27 cellular contexts compared by ENCODE assay signal in the genomic region with DNA sequence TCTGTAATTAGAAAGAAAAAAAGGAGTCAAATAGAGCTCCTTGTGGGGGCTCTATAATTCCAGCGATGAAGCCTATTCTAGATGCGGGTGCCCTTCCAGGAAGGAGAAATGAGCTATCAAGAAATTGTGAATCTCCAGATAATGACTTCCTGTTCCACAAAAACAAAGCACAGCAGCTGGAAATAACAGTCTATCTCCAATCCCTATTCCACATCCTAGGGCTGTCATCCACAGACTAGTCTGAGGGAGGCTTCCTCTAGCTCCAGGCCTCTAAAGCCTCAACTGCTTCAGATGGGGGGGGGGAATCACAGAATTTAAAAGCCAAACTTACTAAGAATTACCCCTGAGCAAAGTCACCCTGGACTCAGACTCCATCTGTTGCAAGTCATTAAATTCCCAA.
"Had no signal": no experiment of that assay in that cellular context is flagged by ENCODE, and none has a peak within 500 bp of the region (broad histone marks: within the 10 kb centered on the region; RNA-seq: fewer than 3 reads in every experiment).

No MANE protein-coding gene starts in this region.

- H3K36me3 ChIP-seq: heart right ventricle, left lung, spleen, suprapubic skin, tibial artery had no signal

- H3K4me1 ChIP-seq: parathyroid adenoma, tibial artery had no signal

- ATAC-seq: activated T-cell treated with anti-CD3 and anti-CD28 coated beads, Interleukin-2, amount 50 U/mL, for 4 hours; activated T-helper 17 cell treated with anti-CD3 and anti-CD28 coated beads, Interleukin-2, amount 50 U/mL, for 72 hours; esophagus mucosa; heart right ventricle; left lung; naive thymus-derived CD8-positive, alpha-beta T cell; right cardiac atrium; WTC11 had no signal

- H3K27ac ChIP-seq: left lung, parathyroid adenoma, suprapubic skin, tibial artery had no signal

- DNase-seq: activated CD4-positive, alpha-beta memory T cell treated with anti-CD3 and anti-CD28 coated beads, Interleukin-2, amount 10 ng/mL, durations not matched to agents 7 days and 5 days; activated CD4-positive, alpha-beta T cell treated with anti-CD3 and anti-CD28 coated beads for 1 hour; activated CD4-positive, alpha-beta T cell treated with anti-CD3 and anti-CD28 coated beads, Interleukin-2, amount 10 ng/mL, durations not matched to agents 7 days and 5 days; activated CD8-positive, alpha-beta memory T cell treated with anti-CD3 and anti-CD28 coated beads, Interleukin-2, amount 50 U/mL, for 48 hours; activated gamma-delta T cell treated with Interleukin-2 at 50 U/mL for 16 hours; activated naive CD4-positive, alpha-beta T cell treated with anti-CD3 and anti-CD28 coated beads, Interleukin-2, amount 50 U/mL, for 16 hours; activated T-cell treated with anti-CD3 and anti-CD28 coated beads, Interleukin-2, amount 50 U/mL, for 4 hours; amniotic stem cell; central memory CD4-positive, alpha-beta T cell; foreskin fibroblast; heart right ventricle; kidney glomerular epithelial cell; left lung; naive thymus-derived CD8-positive, alpha-beta T cell; nucleus accumbens; right cardiac atrium; spleen; stimulated activated naive CD4-positive, alpha-beta T cell; T-helper 9 cell; tibial artery had no signal

- H3K9me3 ChIP-seq: heart right ventricle, left lung, spleen, suprapubic skin, tibial artery had no signal

- H3K9me3 Mint-ChIP-seq: activated CD4-positive, alpha-beta memory T cell treated with anti-CD3 and anti-CD28 coated beads, Interleukin-2, amount 10 ng/mL, durations not matched to agents 7 days and 5 days; activated CD4-positive, alpha-beta T cell treated with anti-CD3 and anti-CD28 coated beads, Interleukin-2, amount 10 ng/mL, durations not matched to agents 7 days and 5 days; activated T-cell treated with anti-CD3 and anti-CD28 coated beads, Interleukin-2, amount 50 U/mL, for 4 hours; activated T-helper 17 cell treated with anti-CD3 and anti-CD28 coated beads, Interleukin-2, amount 50 U/mL, for 72 hours had no signal

- H3K4me3 Mint-ChIP-seq: activated CD4-positive, alpha-beta memory T cell treated with anti-CD3 and anti-CD28 coated beads, Interleukin-2, amount 10 ng/mL, durations not matched to agents 7 days and 5 days; activated CD4-positive, alpha-beta T cell treated with anti-CD3 and anti-CD28 coated beads, Interleukin-2, amount 10 ng/mL, durations not matched to agents 7 days and 5 days; activated T-cell treated with anti-CD3 and anti-CD28 coated beads, Interleukin-2, amount 50 U/mL, for 4 hours; activated T-helper 17 cell treated with anti-CD3 and anti-CD28 coated beads, Interleukin-2, amount 50 U/mL, for 72 hours; naive thymus-derived CD8-positive, alpha-beta T cell; neural crest cell; WTC11 had no signal

- H3K9ac ChIP-seq: parathyroid adenoma had no signal

- H3K36me3 Mint-ChIP-seq: naive thymus-derived CD8-positive, alpha-beta T cell had no signal

- H2AFZ ChIP-seq: parathyroid adenoma had no signal

- H3K27me3 Mint-ChIP-seq: activated CD4-positive, alpha-beta memory T cell treated with anti-CD3 and anti-CD28 coated beads, Interleukin-2, amount 10 ng/mL, durations not matched to agents 7 days and 5 days; activated CD4-positive, alpha-beta T cell treated with anti-CD3 and anti-CD28 coated beads, Interleukin-2, amount 10 ng/mL, durations not matched to agents 7 days and 5 days had no signal

- H3K79me2 ChIP-seq: parathyroid adenoma had no signal

- H3K27ac Mint-ChIP-seq: activated CD4-positive, alpha-beta memory T cell treated with anti-CD3 and anti-CD28 coated beads, Interleukin-2, amount 10 ng/mL, durations not matched to agents 7 days and 5 days; activated CD4-positive, alpha-beta T cell treated with anti-CD3 and anti-CD28 coated beads, Interleukin-2, amount 10 ng/mL, durations not matched to agents 7 days and 5 days; activated T-helper 17 cell treated with anti-CD3 and anti-CD28 coated beads, Interleukin-2, amount 50 U/mL, for 72 hours; naive thymus-derived CD8-positive, alpha-beta T cell; WTC11 had no signal

- H3K27me3 ChIP-seq: heart right ventricle, left lung, spleen, suprapubic skin, tibial artery had no signal

- H3K4me3 ChIP-seq: heart right ventricle, left lung, lung, spleen, suprapubic skin, tibial artery had no signal
